26 cellular contexts compared by ENCODE assay signal in genomic region chr7:155255660-155256059, GRCh38. TPM values are rescaled to one million over a fixed set of nuclear protein-coding genes. Genes with fewer than 3 reads are reported as not detected.
DNase-seq lines count a peak whose midpoint lies in the region; ATAC-seq, FAIRE-seq and TF ChIP-seq lines count a peak whose summit lies in the region.
"Had no signal": no experiment of that assay in that cellular context is flagged by ENCODE, and none has a peak within 500 bp of the region (broad histone marks: within the 10 kb centered on the region; RNA-seq: fewer than 3 reads in every experiment).

No MANE protein-coding gene starts in this region.

- POLR2A ChIA-PET in activated CD8-positive, alpha-beta T cell treated with anti-CD3 and anti-CD28 coated beads for 36 hours (lab: Charles Lee): interaction anchor here (0.7 kb wide), 1 partner anchor 196 kb away, joined by 3 read pairs; no protein-coding TSS in a partner anchor
- POLR2A ChIA-PET in activated CD8-positive, alpha-beta T cell treated with anti-CD3 and anti-CD28 coated beads, Interleukin-2, amount 10 ng/mL, durations not matched to agents 7 days and 5 days (lab: Charles Lee): no interaction called here
- POLR2A ChIA-PET in IMR-90 (lab: Charles Lee; ENCODE audit: unreplicated experiment): no interaction called here
- POLR2A ChIA-PET in K562 (lab: Yijun Ruan, JAX): no interaction called here

- no peaks in the 10 kb centered on the region for H3K9me3 Mint-ChIP-seq in activated CD8-positive, alpha-beta T cell treated with anti-CD3 and anti-CD28 coated beads for 36 hours
- H3K9me3 Mint-ChIP-seq in activated CD8-positive, alpha-beta T cell treated with anti-CD3 and anti-CD28 coated beads, Interleukin-2, amount 10 ng/mL, durations not matched to agents 7 days and 5 days (ENCODE audit: insufficient read depth): no peaks in the 10 kb centered on the region
- H3K9me3 Mint-ChIP-seq in mesothelial cell of epicardium: no peaks in the 10 kb centered on the region

- H2BK120ac ChIP-seq in IMR-90 (ENCODE audit: low read depth, low read length): no peak overlapping the region

- intact Hi-C loops in activated CD8-positive, alpha-beta T cell treated with anti-CD3 and anti-CD28 coated beads for 36 hours (cut with micrococcal nuclease): no loop called here
- intact Hi-C loops in IMR-90 (cut with micrococcal nuclease): no loop called here
- intact Hi-C loops in K562 (cut with micrococcal nuclease): loop anchor here (5.0 kb wide), 1 partner anchor 87 kb away; no protein-coding TSS in a partner anchor
- intact Hi-C loops in pancreas (cut with DNase I): no loop called here

- no peaks in the 10 kb centered on the region for H4K20me1 ChIP-seq in IMR-90 (ENCODE audit: insufficient read depth, low read length)
- no peaks in the 10 kb centered on the region; the same call in 1 of the 2 replicates for H4K20me1 ChIP-seq in K562 (replicated peaks; ENCODE audit: control insufficient read depth, insufficient read depth, low read length)

- H3K4me3 Mint-ChIP-seq in activated CD8-positive, alpha-beta T cell treated with anti-CD3 and anti-CD28 coated beads for 36 hours: no peak overlapping the region
- no peak overlapping the region for H3K4me3 Mint-ChIP-seq in activated CD8-positive, alpha-beta T cell treated with anti-CD3 and anti-CD28 coated beads, Interleukin-2, amount 10 ng/mL, durations not matched to agents 7 days and 5 days
- H3K4me3 Mint-ChIP-seq in mesothelial cell of epicardium: no peak overlapping the region

- H2AFZ ChIP-seq in IMR-90 (replicated peaks; ENCODE audit: low read length, poor library complexity) (no peak overlapping the region), K562 (ENCODE audit: low read depth, low read length) (no peak overlapping the region)

- no peak overlapping the region for H3K4me3 ChIP-seq in IMR-90 (ENCODE audit: insufficient read depth, low read depth, low read length)
- no peak overlapping the region for H3K4me3 ChIP-seq in K562
- no peak overlapping the region for H3K4me3 ChIP-seq in pancreas

- no peak overlapping the region for H4K91ac ChIP-seq in IMR-90 (ENCODE audit: insufficient read depth, low read depth, low read length)

- no peak for DNase-seq in activated CD8-positive, alpha-beta T cell treated with anti-CD3 and anti-CD28 coated beads for 36 hours
- DNase-seq in activated CD8-positive, alpha-beta T cell treated with anti-CD3 and anti-CD28 coated beads, Interleukin-2, amount 10 ng/mL, durations not matched to agents 7 days and 5 days: no peak
- DNase-seq in ELR (ENCODE audit: low read depth): peak; percentile 50
- peak; percentile 41 for DNase-seq in IMR-90
- no peak for DNase-seq in K562 (ENCODE audit: extremely low read depth in 1 of 4, low spot score in 3 of 4)
- no peak for DNase-seq in pancreas
- no peak for DNase-seq in NCI-H1930 (lab: John Stamatoyannopoulos, UW)
- DNase-seq in mesothelial cell of epicardium (ENCODE audit: low spot score in 2 of 2, unreplicated experiment in 2 of 2): no peak
- DNase-seq: GDM1; GOT3; Kasumi-1; MM.1S; NCI-H1105; NCI-H146; NCI-H2081; NCI-H2171; NCI-H345; NCI-H524; NCI-H774; NK-92 treated with Interleukin-12 subunit alpha and Interleukin-12 subunit beta, amount 100 ng/mL, for 24 hours; SIG-M5 had no signal

- no peaks in the 10 kb centered on the region for H3K79me2 ChIP-seq in K562 (ENCODE audit: control insufficient read depth, insufficient read depth, low read length)

- no peak overlapping the region for H2BK5ac ChIP-seq in IMR-90 (ENCODE audit: low read depth, low read length, poor library complexity, severe bottlenecking)

- H3K56ac ChIP-seq in IMR-90 (ENCODE audit: extremely low read depth, insufficient read depth, low read length): no peak overlapping the region

- H4K8ac ChIP-seq in IMR-90 (ENCODE audit: low read depth in 2 of 2, low read length in 2 of 2): no peak overlapping the region

- TF ChIP-seq POLR2A in IMR-90 (IDR thresholded peaks at IDR 0.05; ENCODE audit: low read depth, low read length) (no peak), K562 (conservative IDR thresholded peaks at IDR 0.05) (no peak)

- H3K27ac Mint-ChIP-seq in activated CD8-positive, alpha-beta T cell treated with anti-CD3 and anti-CD28 coated beads for 36 hours: no peak overlapping the region
- H3K27ac Mint-ChIP-seq in activated CD8-positive, alpha-beta T cell treated with anti-CD3 and anti-CD28 coated beads, Interleukin-2, amount 10 ng/mL, durations not matched to agents 7 days and 5 days: no peak overlapping the region
- H3K27ac Mint-ChIP-seq in mesothelial cell of epicardium: no peak overlapping the region

- no TSS peak for BruUV-seq in IMR-90 (replicated peaks; lab: Mats Ljungman, UMichigan)
- BruUV-seq in K562 (replicated peaks; lab: Mats Ljungman, UMichigan): no TSS peak

- H3K18ac ChIP-seq in IMR-90 (ENCODE audit: low read depth, low read length): no peak overlapping the region

- 0 out of 2 replicates have a peak, but pooled peaks cover 4% of the 10 kb centered on the region for H3K9me1 ChIP-seq in IMR-90 (ENCODE audit: insufficient read depth, low read length)
- H3K9me1 ChIP-seq in K562 (ENCODE audit: control insufficient read depth, insufficient read depth, low read length): no peaks in the 10 kb centered on the region

- TF ChIP-seq CTCF in activated CD8-positive, alpha-beta T cell treated with anti-CD3 and anti-CD28 coated beads for 36 hours (IDR thresholded peaks at IDR 0.05): no peak
- no peak for TF ChIP-seq CTCF in IMR-90 (conservative IDR thresholded peaks at IDR 0.05; ENCODE audit: low read depth, low read length)
- TF ChIP-seq CTCF in K562 (IDR thresholded peaks at IDR 0.05 in 2 of 3, conservative IDR thresholded peaks at IDR 0.05 in 1 of 3; ENCODE audit: insufficient read depth in 2 of 3, low read depth in 1 of 3, low read length in 3 of 3): no peak
- no peak for TF ChIP-seq CTCF in pancreas (IDR thresholded peaks at IDR 0.05)
- TF ChIP-seq CTCF in mesothelial cell of epicardium (IDR thresholded peaks at IDR 0.05; ENCODE audit: unreplicated experiment): no peak

- H3K9me3 ChIP-seq in IMR-90 (ENCODE audit: control insufficient read depth, insufficient read depth, low read length) (no peaks in the 10 kb centered on the region), K562 (replicated peaks; ENCODE audit: control insufficient read depth, insufficient read depth, low read depth, low read length) (no peaks in the 10 kb centered on the region), pancreas (no peaks in the 10 kb centered on the region)

- H3K79me1 ChIP-seq in IMR-90 (ENCODE audit: low read depth in 1 of 2, low read length in 2 of 2): no peaks in the 10 kb centered on the region

- FAIRE-seq in K562 (lab: Jason Lieb, UNC) (no peak), pancreas (lab: Jason Lieb, UNC) (no peak)
- FAIRE-seq: A204.1, GM18507 had no signal

- in situ Hi-C loops in IMR-90 (cut with MboI; ENCODE audit: low sequenced_read_pairs) (no loop called here), K562 (cut with MboI) (no loop called here)

- no peak for TF ChIP-seq EP300 in K562 (IDR thresholded peaks at IDR 0.05; ENCODE audit: low read length)

- H3K9ac ChIP-seq in IMR-90 (ENCODE audit: low read depth, low read length) (no peak overlapping the region), K562 (ENCODE audit: insufficient read depth in 1 of 2, low read depth in 2 of 2, low read length in 2 of 2) (no peak overlapping the region)

- no peak overlapping the region for H2BK15ac ChIP-seq in IMR-90 (ENCODE audit: low read depth, low read length)

- H3K27ac ChIP-seq in IMR-90 (ENCODE audit: insufficient read depth, low read length) (no peak overlapping the region), K562 (ENCODE audit: extremely low read depth, low read depth, low read length) (no peak overlapping the region), pancreas (no peak overlapping the region)
- H3K27ac ChIP-seq: C4-2B had no signal

- no peaks in the 10 kb centered on the region for H3K36me3 Mint-ChIP-seq in activated CD8-positive, alpha-beta T cell treated with anti-CD3 and anti-CD28 coated beads for 36 hours (ENCODE audit: low read depth)
- no peaks in the 10 kb centered on the region for H3K36me3 Mint-ChIP-seq in activated CD8-positive, alpha-beta T cell treated with anti-CD3 and anti-CD28 coated beads, Interleukin-2, amount 10 ng/mL, durations not matched to agents 7 days and 5 days (ENCODE audit: low read depth)
- no peaks in the 10 kb centered on the region for H3K36me3 Mint-ChIP-seq in mesothelial cell of epicardium

- no peak overlapping the region for H2BK20ac ChIP-seq in IMR-90 (ENCODE audit: low read depth, low read length)

- H3K36me3 ChIP-seq in IMR-90 (ENCODE audit: control insufficient read depth, insufficient read depth, low read length) (no peaks in the 10 kb centered on the region), K562 (ENCODE audit: control insufficient read depth, insufficient read depth, low read length) (no peaks in the 10 kb centered on the region), pancreas (no peaks in the 10 kb centered on the region)

- H2AK5ac ChIP-seq in IMR-90 (ENCODE audit: low read depth, low read length): no peak overlapping the region

- H3K4me1 ChIP-seq in IMR-90 (ENCODE audit: control insufficient read depth, insufficient read depth, low read length) (no peaks in the 10 kb centered on the region), K562 (replicated peaks in 1 of 2; ENCODE audit: control insufficient read depth in 2 of 2, insufficient read depth in 2 of 2, low read length in 2 of 2) (peaks cover 0 to 11% of the 10 kb centered on the region in 2 experiments; a peak in 3 of 5 replicates), pancreas (peaks cover 23 to 46% (median 30%) of the 10 kb centered on the region in 3 donors)

- H3K4me2 ChIP-seq in IMR-90 (ENCODE audit: low read depth, low read length) (no peak overlapping the region), K562 (ENCODE audit: insufficient read depth, low read length) (no peak overlapping the region)

- H3K23ac ChIP-seq in IMR-90 (ENCODE audit: low read depth, low read length): no peak overlapping the region

- no peak overlapping the region for H3K14ac ChIP-seq in IMR-90 (replicated peaks; ENCODE audit: low read depth, low read length)

- no peak overlapping the region for H3K4ac ChIP-seq in IMR-90 (ENCODE audit: low read depth, low read length)

- peaks cover 7% of the 10 kb centered on the region for H3K27me3 Mint-ChIP-seq in activated CD8-positive, alpha-beta T cell treated with anti-CD3 and anti-CD28 coated beads for 36 hours
- peaks cover 3% of the 10 kb centered on the region for H3K27me3 Mint-ChIP-seq in activated CD8-positive, alpha-beta T cell treated with anti-CD3 and anti-CD28 coated beads, Interleukin-2, amount 10 ng/mL, durations not matched to agents 7 days and 5 days (ENCODE audit: low read depth)
- H3K27me3 Mint-ChIP-seq in mesothelial cell of epicardium (ENCODE audit: low read depth): no peaks in the 10 kb centered on the region

- TF ChIP-seq RAD21 in IMR-90 (IDR thresholded peaks at IDR 0.05; ENCODE audit: low read length) (no peak), K562 (CRISPR knock-in tag; conservative IDR thresholded peaks at IDR 0.05 in 1 of 2, IDR thresholded peaks at IDR 0.05 in 1 of 2) (no peak)

- no peak overlapping the region for H4K5ac ChIP-seq in IMR-90 (ENCODE audit: low read depth, low read length)

- WGBS in IMR-90 (ENCODE audit: extremely low coverage in 2 of 2, insufficient read length in 1 of 2), 2 experiments: 86% methylated on average over 3 of the region's 9 CpGs; no CpG with 5 or more reads in 1 of the 2 experiments
- WGBS in K562 (ENCODE audit: insufficient coverage, low coverage, missing lambda C conversion rate): 4% methylated on average over 8 of the region's 9 CpGs
- 88 to 89% methylated on average over 9 of the region's 9 CpGs for WGBS in pancreas, 2 donors

- ATAC-seq in activated CD8-positive, alpha-beta T cell treated with anti-CD3 and anti-CD28 coated beads for 36 hours: peak; percentile 58
- no peak for ATAC-seq in activated CD8-positive, alpha-beta T cell treated with anti-CD3 and anti-CD28 coated beads, Interleukin-2, amount 10 ng/mL, durations not matched to agents 7 days and 5 days
- no peak for ATAC-seq in IMR-90 (ENCODE audit: low read depth)
- no peak for ATAC-seq in K562
- ATAC-seq in pancreas: no peak
- ATAC-seq: HCT116, Panc1 had no signal

- peaks cover 9% of the 10 kb centered on the region for H3K4me1 Mint-ChIP-seq in activated CD8-positive, alpha-beta T cell treated with anti-CD3 and anti-CD28 coated beads for 36 hours (ENCODE audit: low read depth)
- no peaks in the 10 kb centered on the region for H3K4me1 Mint-ChIP-seq in activated CD8-positive, alpha-beta T cell treated with anti-CD3 and anti-CD28 coated beads, Interleukin-2, amount 10 ng/mL, durations not matched to agents 7 days and 5 days (ENCODE audit: low read depth)
- peaks cover 30% of the 10 kb centered on the region for H3K4me1 Mint-ChIP-seq in mesothelial cell of epicardium

- CTCF ChIA-PET in activated CD8-positive, alpha-beta T cell treated with anti-CD3 and anti-CD28 coated beads for 36 hours (lab: Charles Lee): no interaction called here
- CTCF ChIA-PET in activated CD8-positive, alpha-beta T cell treated with anti-CD3 and anti-CD28 coated beads, Interleukin-2, amount 10 ng/mL, durations not matched to agents 7 days and 5 days (lab: Charles Lee): no interaction called here
- CTCF ChIA-PET in IMR-90 (lab: Yijun Ruan, JAX) (no interaction called here), K562 (lab: Yijun Ruan, JAX; ENCODE audit: low intra/inter-chr PET ratio) (interaction anchor here (0.6 kb wide), 1 partner anchor 325 kb away, joined by 3 read pairs; no protein-coding TSS in a partner anchor)

- H2AK9ac ChIP-seq in IMR-90 (replicated peaks; ENCODE audit: low read depth, low read length, poor library complexity): no peak overlapping the region

- dilution Hi-C loops in IMR-90 (cut with HindIII; ENCODE audit: low sequenced_read_pairs, unreplicated experiment): no loop called here

- H3K27me3 ChIP-seq in IMR-90 (ENCODE audit: control insufficient read depth, insufficient read depth, low read length) (no peaks in the 10 kb centered on the region; the same call in 1 of the 2 replicates), K562 (ENCODE audit: control insufficient read depth in 2 of 2, insufficient read depth in 2 of 2, low read length in 2 of 2) (peaks cover 83 to 88% of the 10 kb centered on the region in 2 experiments), pancreas (no peaks in the 10 kb centered on the region)

RNA-seq across cellular contexts. Expression of gene INSIG1, which starts 42.0 kb away (rescaled TPM):
- 10 to 100 TPM; 92.2 to 98.0 TPM for total RNA-seq in activated CD8-positive, alpha-beta T cell treated with anti-CD3 and anti-CD28 coated beads for 36 hours
- 10 to 100 TPM; 83.9 to 89.1 TPM for total RNA-seq in activated CD8-positive, alpha-beta T cell treated with anti-CD3 and anti-CD28 coated beads, Interleukin-2, amount 10 ng/mL, durations not matched to agents 7 days and 5 days
- total RNA-seq in IMR-90 (2012; rRNA removed) (26.0 and 32.8 TPM in 2 replicates), K562 (2014; rRNA removed) (294 and 361 TPM in 2 replicates), K562 (2014; rRNA removed; fragmentation: Illumina TruSeq; extraction: Trizol) (236 and 238 TPM in 2 replicates), K562 (2015; rRNA removed; fragmentation: Illumina TruSeq; extraction: Trizol) (173 and 188 TPM in 2 replicates), K562 (2021) (254 and 296 TPM in 2 replicates), pancreas (10 to 100 TPM; 24.9 to 59.2 (median 50.3) TPM), mesothelial cell of epicardium (38.2 to 44.3 TPM (median 39.1 TPM) in 3 replicates)
- polyA plus RNA-seq in IMR-90 (2012; rRNA removed) (19.0 and 19.9 TPM in 2 replicates), K562 (2011; rRNA removed) (625 and 787 TPM in 2 replicates), K562 (2014; fragmentation: Illumina TruSeq; extraction: Trizol) (188 and 224 TPM in 2 replicates), K562 (2014; fragmentation: Nextera tagmentation; extraction: Ambion mirVana) (10 to 100 TPM; 57.1 to 69.2 TPM), K562 (2014; rRNA removed) (250 and 268 TPM in 2 replicates), pancreas (10 to 100 TPM; 13.0 to 23.8 TPM)
- 14.0 and 17.9 TPM in 2 replicates for polyA plus RNA-seq in IMR-90 (2012; cell fraction: cytosol; rRNA removed)
- polyA plus RNA-seq in IMR-90 (2012; cell fraction: nucleus; rRNA removed; ENCODE audit: low replicate concordance): 17.2 and 44.5 TPM in 2 replicates
- total RNA-seq in K562 (2011; cell fraction: chromatin; rRNA removed; ENCODE audit: low replicate concordance): 622 and 799 TPM in 2 replicates
- 847 and 892 TPM in 2 replicates for total RNA-seq in K562 (2011; cell fraction: nucleolus; rRNA removed)
- total RNA-seq in K562 (2011; cell fraction: nucleoplasm; rRNA removed): 1,016 and 1,247 TPM in 2 replicates
- polyA plus RNA-seq in K562 (2011; cell fraction: cytosol; rRNA removed): 709 and 1,098 TPM in 2 replicates
- 446 and 453 TPM in 2 replicates for polyA plus RNA-seq in K562 (2011; cell fraction: nucleus; rRNA removed)
- 116 and 259 TPM in 2 replicates for polyA plus RNA-seq in K562 (2012)
- 551 and 619 TPM in 2 replicates for polyA minus RNA-seq in K562 (2011; rRNA and poly(A)+ RNA removed)
- 392 and 408 TPM in 2 replicates for polyA minus RNA-seq in K562 (2011; cell fraction: cytosol; rRNA and poly(A)+ RNA removed)
- polyA minus RNA-seq in K562 (2011; cell fraction: nucleus; rRNA and poly(A)+ RNA removed): 329 and 473 TPM in 2 replicates

Comparison
In these comparisons a context has a peak if more than half of its experiments do, and no peak if none do; other contexts are left out.
1. DNase-seq: peak in ELR (single experiment) and IMR-90 (single experiment); none in activated CD8-positive, alpha-beta T cell treated with anti-CD3 and anti-CD28 coated beads for 36 hours (single experiment), activated CD8-positive, alpha-beta T cell treated with anti-CD3 and anti-CD28 coated beads, Interleukin-2, amount 10 ng/mL, durations not matched to agents 7 days and 5 days (single experiment), K562 (0 of 4), pancreas (0 of 6), NCI-H1930 (0 of 2) and mesothelial cell of epicardium (0 of 2).